9 cellular contexts compared by ENCODE assay signal in genomic region chr2:133780099-133780996, GRCh38.
DNase-seq lines count a peak whose midpoint lies in the region; ATAC-seq and TF ChIP-seq lines count a peak whose summit lies in the region.
"Had no signal": no experiment of that assay in that cellular context is flagged by ENCODE, and none has a peak within 500 bp of the region (broad histone marks: within the 10 kb centered on the region; RNA-seq: fewer than 3 reads in every experiment).

No MANE protein-coding gene starts in this region.

- peaks cover 7% of the 10 kb centered on the region for H3K36me3 Mint-ChIP-seq in neural crest cell (ENCODE audit: low read depth)
- H3K36me3 Mint-ChIP-seq: activated naive CD4-positive, alpha-beta T cell treated with anti-CD3 and anti-CD28 coated beads, Interleukin-2, amount 50 U/mL, for 72 hours had no signal

- no peaks in the 10 kb centered on the region for H3K4me1 Mint-ChIP-seq in neural crest cell

- H3K9me3 Mint-ChIP-seq in neural crest cell = peaks cover 5% of the 10 kb centered on the region
- H3K9me3 Mint-ChIP-seq: activated naive CD4-positive, alpha-beta T cell treated with anti-CD3 and anti-CD28 coated beads, Interleukin-2, amount 50 U/mL, for 72 hours had no signal

- TF ChIP-seq CTCF in fibroblast of mammary gland (conservative IDR thresholded peaks at IDR 0.05; ENCODE audit: control insufficient read depth, insufficient read depth, low read depth, low read length) = peak; percentile 81
- peak; percentile 92 for TF ChIP-seq CTCF in neural crest cell (conservative IDR thresholded peaks at IDR 0.05)

- no peak overlapping the region for H3K4me3 ChIP-seq in fibroblast of mammary gland (ENCODE audit: control insufficient read depth, low read depth, low read length)

- no peak overlapping the region for H3K27ac Mint-ChIP-seq in neural crest cell (ENCODE audit: unreplicated experiment)
- H3K27ac Mint-ChIP-seq: activated naive CD4-positive, alpha-beta T cell treated with anti-CD3 and anti-CD28 coated beads, Interleukin-2, amount 50 U/mL, for 72 hours had no signal

- ATAC-seq in GM19397 (IDR thresholded peaks at IDR 0.05; ENCODE audit: unreplicated experiment) (peak; percentile 61), HG03039 (IDR thresholded peaks at IDR 0.05; ENCODE audit: unreplicated experiment) (no peak)
- ATAC-seq: activated naive CD4-positive, alpha-beta T cell treated with anti-CD3 and anti-CD28 coated beads, Interleukin-2, amount 50 U/mL, for 72 hours had no signal

- no peaks in the 10 kb centered on the region for H3K27me3 Mint-ChIP-seq in neural crest cell (ENCODE audit: low read depth)

- peak; percentile 20 for DNase-seq in DMS79 (lab: John Stamatoyannopoulos, UW)
- peak; percentile 73 for DNase-seq in NCI-H1092 treated with DMSO at 0.1 percent for 48 hours (lab: John Stamatoyannopoulos, UW)
- DNase-seq in SKM-1 (lab: John Stamatoyannopoulos, UW; ENCODE audit: unreplicated experiment) = peak; percentile 54
- peak; percentile 69 for DNase-seq in fibroblast of mammary gland (ENCODE audit: low read depth)
- DNase-seq in neural crest cell (ENCODE audit: low read depth, low spot score) = peak; percentile 78
- DNase-seq in stimulated activated naive CD4-positive, alpha-beta T cell (lab: John Stamatoyannopoulos, UW) = no peak

- H3K4me3 Mint-ChIP-seq in neural crest cell = no peak overlapping the region

Comparison
In these comparisons a context has a peak if more than half of its experiments do, and no peak if none do; other contexts are left out.
1. DNase-seq: peak in DMS79 (single experiment), NCI-H1092 treated with DMSO at 0.1 percent for 48 hours (single experiment), SKM-1 (single experiment), fibroblast of mammary gland (single experiment) and neural crest cell (single experiment); none in stimulated activated naive CD4-positive, alpha-beta T cell (0 of 6).